Comparison of ENCODE assay signal across 11 cellular contexts in genomic region chr2:100741880-100742814, GRCh38.
A peak's percentile ranks its signal among the peaks of the same experiment; 100 is the strongest.
DNase-seq lines count a peak whose midpoint lies in the region; ATAC-seq lines count a peak whose summit lies in the region.
"Had no signal": no experiment of that assay in that cellular context is flagged by ENCODE, and none has a peak within 500 bp of the region (broad histone marks: within the 10 kb centered on the region; RNA-seq: fewer than 3 reads in every experiment).

No MANE protein-coding gene starts in this region.

- ATAC-seq in activated naive CD4-positive, alpha-beta T cell treated with anti-CD3 and anti-CD28 coated beads, Interleukin-2, amount 50 U/mL, for 72 hours: peak; percentile 58 to 93

- H3K9ac ChIP-seq in mesenchymal stem cell (ENCODE audit: low read length): peak overlapping the region; percentile 83
- H3K9ac ChIP-seq: BLaER1 had no signal

- no peak overlapping the region for H2AK5ac ChIP-seq in mesenchymal stem cell (ENCODE audit: low read length, severe bottlenecking)

- H3K27me3 Mint-ChIP-seq in activated CD4-positive, alpha-beta T cell treated with anti-CD3 and anti-CD28 coated beads, Interleukin-2, amount 10 ng/mL, durations not matched to agents 7 days and 5 days: peaks cover 8% of the 10 kb centered on the region

- H3K4ac ChIP-seq in mesenchymal stem cell (ENCODE audit: low read depth in 1 of 2, low read length in 2 of 2): no peak overlapping the region

- H3K14ac ChIP-seq in mesenchymal stem cell (ENCODE audit: low read length in 2 of 2): no peak overlapping the region

- 20% methylated on average over 4 of the region's 7 CpGs for WGBS in mesenchymal stem cell
- 33% methylated on average over 7 of the region's 7 CpGs for WGBS in urinary bladder

- no peaks in the 10 kb centered on the region for H3K4me1 Mint-ChIP-seq in activated CD4-positive, alpha-beta T cell treated with anti-CD3 and anti-CD28 coated beads, Interleukin-2, amount 10 ng/mL, durations not matched to agents 7 days and 5 days

- H2BK120ac ChIP-seq in mesenchymal stem cell (ENCODE audit: low read depth, low read length): no peak overlapping the region

- no peak overlapping the region for H2AFZ ChIP-seq in mesenchymal stem cell (ENCODE audit: low read depth, low read length)

- no peaks in the 10 kb centered on the region for H3K9me3 Mint-ChIP-seq in activated naive CD4-positive, alpha-beta T cell treated with anti-CD3 and anti-CD28 coated beads, Interleukin-2, amount 50 U/mL, for 72 hours
- H3K9me3 Mint-ChIP-seq in activated CD4-positive, alpha-beta T cell treated with anti-CD3 and anti-CD28 coated beads, Interleukin-2, amount 10 ng/mL, durations not matched to agents 7 days and 5 days: no peaks in the 10 kb centered on the region

- H2BK15ac ChIP-seq in mesenchymal stem cell (ENCODE audit: low read depth, poor library complexity, severe bottlenecking): no peak overlapping the region

- H3K36me3 ChIP-seq in mesenchymal stem cell (ENCODE audit: control insufficient read depth in 1 of 2, insufficient read depth in 2 of 2, low read depth in 1 of 2, low read length in 2 of 2) (no peaks in the 10 kb centered on the region), urinary bladder (ENCODE audit: insufficient read depth) (no peaks in the 10 kb centered on the region)
- H3K36me3 ChIP-seq: BLaER1 had no signal

- no peak overlapping the region for H3K4me3 Mint-ChIP-seq in activated CD4-positive, alpha-beta T cell treated with anti-CD3 and anti-CD28 coated beads, Interleukin-2, amount 10 ng/mL, durations not matched to agents 7 days and 5 days

- no peak overlapping the region for H4K8ac ChIP-seq in mesenchymal stem cell (ENCODE audit: low read length)

- peak overlapping the region; percentile 66 for H4K91ac ChIP-seq in mesenchymal stem cell (ENCODE audit: low read length)

- H3K36me3 Mint-ChIP-seq in activated naive CD4-positive, alpha-beta T cell treated with anti-CD3 and anti-CD28 coated beads, Interleukin-2, amount 50 U/mL, for 72 hours: no peaks in the 10 kb centered on the region
- no peaks in the 10 kb centered on the region for H3K36me3 Mint-ChIP-seq in activated CD4-positive, alpha-beta T cell treated with anti-CD3 and anti-CD28 coated beads, Interleukin-2, amount 10 ng/mL, durations not matched to agents 7 days and 5 days (ENCODE audit: low read depth)

- peak overlapping the region in 1 of 2 experiments; percentile 28 for H2BK12ac ChIP-seq in mesenchymal stem cell (ENCODE audit: low read length in 2 of 2)

- peak overlapping the region; percentile 28 to 50 for H3K18ac ChIP-seq in mesenchymal stem cell (ENCODE audit: low read depth in 1 of 2, low read length in 2 of 2)

- H3K4me1 ChIP-seq in mesenchymal stem cell (ENCODE audit: control insufficient read depth, insufficient read depth, low read depth, low read length) (no peaks in the 10 kb centered on the region), urinary bladder (ENCODE audit: insufficient read depth) (no peaks in the 10 kb centered on the region)
- H3K4me1 ChIP-seq: BLaER1 had no signal

- H3K23ac ChIP-seq in mesenchymal stem cell (ENCODE audit: low read length in 2 of 2): no peak overlapping the region

- H3K27ac ChIP-seq in mesenchymal stem cell (ENCODE audit: low read length, poor library complexity, severe bottlenecking) (peak overlapping the region; percentile 4), urinary bladder (ENCODE audit: low read depth) (peak overlapping the region; percentile 56)
- H3K27ac ChIP-seq: BLaER1 had no signal

- no peaks in the 10 kb centered on the region for H3K9me3 ChIP-seq in mesenchymal stem cell (ENCODE audit: control insufficient read depth, low read length)
- H3K9me3 ChIP-seq: BLaER1 had no signal

- CTCF ChIA-PET in activated CD4-positive, alpha-beta T cell treated with anti-CD3 and anti-CD28 coated beads, Interleukin-2, amount 10 ng/mL, durations not matched to agents 7 days and 5 days (lab: Charles Lee): no interaction called here

- POLR2A ChIA-PET in activated CD4-positive, alpha-beta T cell treated with anti-CD3 and anti-CD28 coated beads, Interleukin-2, amount 10 ng/mL, durations not matched to agents 7 days and 5 days (lab: Charles Lee): no interaction called here

- no peak overlapping the region for H3K4me2 ChIP-seq in mesenchymal stem cell (ENCODE audit: low read length, poor library complexity, severe bottlenecking)
- H3K4me2 ChIP-seq: BLaER1 had no signal

- no peaks in the 10 kb centered on the region for H3K79me1 ChIP-seq in mesenchymal stem cell (replicated peaks; ENCODE audit: low read length, poor library complexity, severe bottlenecking)

- H3K4me3 ChIP-seq in mesenchymal stem cell (ENCODE audit: insufficient read depth in 1 of 2, low read depth in 1 of 2, low read length in 2 of 2) (peak overlapping the region in 1 of 2 experiments; percentile 52), urinary bladder (ENCODE audit: low read depth, low read length) (no peak overlapping the region)
- H3K4me3 ChIP-seq: BLaER1 had no signal

- no peak for DNase-seq in activated naive CD4-positive, alpha-beta T cell treated with anti-CD3 and anti-CD28 coated beads, Interleukin-2, amount 50 U/mL, for 72 hours (ENCODE audit: low spot score in 2 of 2)
- DNase-seq in activated naive CD4-positive, alpha-beta T cell treated with anti-CD3 and anti-CD28 coated beads, Interleukin-2, amount 50 U/mL, for 16 hours: no peak
- DNase-seq in dedifferentiated amniotic fluid mesenchymal stem cell (ENCODE audit: extremely low spot score) (peak; percentile 97), mesenchymal stem cell (peak; percentile 95), HuH-7 (ENCODE audit: low spot score) (no peak), iPS-NIHi7 (ENCODE audit: extremely low spot score) (no peak)
- no peak for DNase-seq in activated CD4-positive, alpha-beta T cell treated with anti-CD3 and anti-CD28 coated beads, Interleukin-2, amount 10 ng/mL, durations not matched to agents 7 days and 5 days
- DNase-seq: head of caudate nucleus, KG1 had no signal

- no peak overlapping the region for H3K27ac Mint-ChIP-seq in activated naive CD4-positive, alpha-beta T cell treated with anti-CD3 and anti-CD28 coated beads, Interleukin-2, amount 50 U/mL, for 72 hours
- no peak overlapping the region for H3K27ac Mint-ChIP-seq in activated CD4-positive, alpha-beta T cell treated with anti-CD3 and anti-CD28 coated beads, Interleukin-2, amount 10 ng/mL, durations not matched to agents 7 days and 5 days

- H3K27me3 ChIP-seq in mesenchymal stem cell (ENCODE audit: control insufficient read depth in 1 of 2, insufficient read depth in 1 of 2, low read length in 2 of 2): peaks cover 0 to 3% of the 10 kb centered on the region in 2 experiments
- H3K27me3 ChIP-seq: BLaER1 had no signal

- no peak overlapping the region for H2BK5ac ChIP-seq in mesenchymal stem cell (ENCODE audit: low read depth, low read length, poor library complexity, severe bottlenecking)

Comparison
In these comparisons a context has a peak if more than half of its experiments do, and no peak if none do; other contexts are left out.
1. DNase-seq: peak in dedifferentiated amniotic fluid mesenchymal stem cell (single experiment) and mesenchymal stem cell (single experiment); none in activated naive CD4-positive, alpha-beta T cell treated with anti-CD3 and anti-CD28 coated beads, Interleukin-2, amount 50 U/mL, for 72 hours (0 of 2), activated naive CD4-positive, alpha-beta T cell treated with anti-CD3 and anti-CD28 coated beads, Interleukin-2, amount 50 U/mL, for 16 hours (single experiment), HuH-7 (single experiment), iPS-NIHi7 (single experiment) and activated CD4-positive, alpha-beta T cell treated with anti-CD3 and anti-CD28 coated beads, Interleukin-2, amount 10 ng/mL, durations not matched to agents 7 days and 5 days (single experiment).